ENCODE assay signal across 8 cellular contexts in the genomic region with DNA sequence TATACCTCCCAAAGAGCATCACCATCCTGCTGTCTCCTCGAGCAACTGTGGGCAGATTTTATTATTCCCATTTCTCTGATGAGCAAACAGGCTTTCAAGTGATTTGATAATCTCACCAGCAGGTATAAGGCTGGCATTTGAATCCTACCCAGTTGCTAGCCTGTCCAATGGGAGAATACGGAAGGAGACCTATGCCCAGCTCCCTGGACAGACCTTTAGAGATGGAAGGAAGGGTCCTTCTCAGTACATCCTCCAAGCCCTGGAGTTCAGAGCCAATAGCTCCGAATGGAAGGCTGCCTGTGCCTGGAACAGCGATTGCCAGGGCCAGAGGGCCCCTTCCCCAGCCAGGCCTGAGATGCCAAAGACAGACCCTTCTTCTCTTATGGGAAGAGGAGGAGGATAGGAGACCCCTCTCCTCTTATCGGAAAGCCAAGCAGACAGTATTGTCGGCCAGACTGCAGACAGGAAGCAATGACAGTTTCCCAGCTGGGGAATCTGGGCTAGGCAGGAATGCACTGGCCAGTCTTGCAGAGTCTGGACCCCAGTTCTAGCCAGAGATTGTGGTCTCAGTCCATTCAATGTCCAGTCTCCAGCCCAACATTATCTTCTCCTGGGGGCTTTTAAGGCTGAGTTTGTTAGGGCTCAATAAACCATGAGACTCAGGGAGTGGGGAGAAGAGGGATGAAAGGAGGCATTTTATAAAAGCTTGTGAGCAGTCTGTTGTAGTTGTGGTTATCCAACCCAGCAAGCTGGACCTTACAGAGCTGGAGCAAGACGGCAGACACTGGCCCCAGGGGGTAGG. TPM values are rescaled to one million over a fixed set of nuclear protein-coding genes. Genes with fewer than 3 reads are reported as not detected.
DNase-seq lines count a peak whose midpoint lies in the region; ATAC-seq and TF ChIP-seq lines count a peak whose summit lies in the region.

No MANE protein-coding gene starts in this region.

- H3K4me3 ChIP-seq in GM12875 (ENCODE audit: low read depth, low read length) (peak overlapping the region; percentile 75), skeletal muscle satellite cell (ENCODE audit: low read length) (peak overlapping the region; percentile 96)

- CTCF ChIA-PET in HEK293T (lab: Yijun Ruan, JAX): no interaction called here

- peak overlapping the region; percentile 82 for H3K9ac ChIP-seq in skeletal muscle satellite cell (ENCODE audit: low read depth, low read length)

- peak overlapping the region; percentile 95 for H3K4me2 ChIP-seq in skeletal muscle satellite cell (ENCODE audit: low read length)

- H3K27me3 Mint-ChIP-seq in activated T-helper 1 cell treated with anti-CD3 and anti-CD28 coated beads, Interleukin-12 subunit alpha, Interleukin-12 subunit beta, Interleukin-2, Interleukin-4 antibody, amounts not matched to agents 30 ng/mL and 10 ng/mL and 1 ng/mL, durations not matched to agents 14 hours and 24 hours and 36 hours (ENCODE audit: insufficient read depth): peaks cover 11% of the 10 kb centered on the region
- H3K27me3 Mint-ChIP-seq in glutamatergic neuron (ENCODE audit: unreplicated experiment): peaks cover 21% of the 10 kb centered on the region

- no peaks in the 10 kb centered on the region for H3K9me3 Mint-ChIP-seq in activated T-helper 1 cell treated with anti-CD3 and anti-CD28 coated beads, Interleukin-12 subunit alpha, Interleukin-12 subunit beta, Interleukin-2, Interleukin-4 antibody, amounts not matched to agents 30 ng/mL and 10 ng/mL and 1 ng/mL, durations not matched to agents 14 hours and 24 hours and 36 hours
- peaks cover 12% of the 10 kb centered on the region for H3K9me3 Mint-ChIP-seq in glutamatergic neuron (ENCODE audit: unreplicated experiment)

- H3K27me3 ChIP-seq in skeletal muscle satellite cell (ENCODE audit: control insufficient read depth, insufficient read depth, low read length): peaks cover 8% of the 10 kb centered on the region

- no peak for ATAC-seq in HG02571 (IDR thresholded peaks at IDR 0.05; ENCODE audit: unreplicated experiment)

- no peak for DNase-seq in activated T-helper 1 cell treated with anti-CD3 and anti-CD28 coated beads, Interleukin-12 subunit alpha, Interleukin-12 subunit beta, Interleukin-2, Interleukin-4 antibody, amounts not matched to agents 30 ng/mL and 10 ng/mL and 1 ng/mL, durations not matched to agents 14 hours and 24 hours and 36 hours (ENCODE audit: low spot score)
- DNase-seq in glutamatergic neuron (no peak), HEK293T (ENCODE audit: extremely low spot score) (no peak), NAMALWA (ENCODE audit: low spot score) (no peak), NCI-H2196 (lab: John Stamatoyannopoulos, UW; ENCODE audit: unreplicated experiment) (no peak)

- POLR2A ChIA-PET in HEK293T (lab: Yijun Ruan, JAX): interaction anchor here (1.2 to 2.3 kb wide), 3 partner anchors 12 to 40 kb away, joined by 3 to 7 read pairs (median 3); no protein-coding TSS in a partner anchor

- peaks cover 71% of the 10 kb centered on the region for H3K4me1 Mint-ChIP-seq in activated T-helper 1 cell treated with anti-CD3 and anti-CD28 coated beads, Interleukin-12 subunit alpha, Interleukin-12 subunit beta, Interleukin-2, Interleukin-4 antibody, amounts not matched to agents 30 ng/mL and 10 ng/mL and 1 ng/mL, durations not matched to agents 14 hours and 24 hours and 36 hours (ENCODE audit: low read depth)
- peaks cover 31% of the 10 kb centered on the region for H3K4me1 Mint-ChIP-seq in glutamatergic neuron (ENCODE audit: low read depth, unreplicated experiment)

- H3K4me1 ChIP-seq in skeletal muscle satellite cell (ENCODE audit: control insufficient read depth, insufficient read depth, low read length): peaks cover 49% of the 10 kb centered on the region

- TF ChIP-seq CTCF in GM12875 (IDR thresholded peaks at IDR 0.05; ENCODE audit: borderline replicate concordance, insufficient read depth, low read depth, low read length) (no peak), glutamatergic neuron (IDR thresholded peaks at IDR 0.05; ENCODE audit: partially characterized antibody, unreplicated experiment) (no peak)

- no peaks in the 10 kb centered on the region for H3K9me3 ChIP-seq in skeletal muscle satellite cell (replicated peaks; ENCODE audit: low read length)

- H3K36me3 Mint-ChIP-seq in activated T-helper 1 cell treated with anti-CD3 and anti-CD28 coated beads, Interleukin-12 subunit alpha, Interleukin-12 subunit beta, Interleukin-2, Interleukin-4 antibody, amounts not matched to agents 30 ng/mL and 10 ng/mL and 1 ng/mL, durations not matched to agents 14 hours and 24 hours and 36 hours (ENCODE audit: low read depth): peaks cover 21% of the 10 kb centered on the region
- peaks cover 6% of the 10 kb centered on the region for H3K36me3 Mint-ChIP-seq in glutamatergic neuron (ENCODE audit: unreplicated experiment)

- H3K4me3 Mint-ChIP-seq in activated T-helper 1 cell treated with anti-CD3 and anti-CD28 coated beads, Interleukin-12 subunit alpha, Interleukin-12 subunit beta, Interleukin-2, Interleukin-4 antibody, amounts not matched to agents 30 ng/mL and 10 ng/mL and 1 ng/mL, durations not matched to agents 14 hours and 24 hours and 36 hours: peak overlapping the region; percentile 89
- peak overlapping the region; percentile 94 for H3K4me3 Mint-ChIP-seq in glutamatergic neuron (ENCODE audit: unreplicated experiment)

- no peaks in the 10 kb centered on the region for H3K36me3 ChIP-seq in skeletal muscle satellite cell (ENCODE audit: insufficient read depth, low read length)

- intact Hi-C loops in activated T-helper 1 cell treated with anti-CD3 and anti-CD28 coated beads, Interleukin-12 subunit alpha, Interleukin-12 subunit beta, Interleukin-2, Interleukin-4 antibody, amounts not matched to agents 30 ng/mL and 10 ng/mL and 1 ng/mL, durations not matched to agents 14 hours and 24 hours and 36 hours (cut with micrococcal nuclease): loop anchor here (5.0 kb wide), 2 partner anchors 133 to 1233 kb away; partner anchors contain the start of genes PLA2G2C and UBXN10

- H3K27ac Mint-ChIP-seq in activated T-helper 1 cell treated with anti-CD3 and anti-CD28 coated beads, Interleukin-12 subunit alpha, Interleukin-12 subunit beta, Interleukin-2, Interleukin-4 antibody, amounts not matched to agents 30 ng/mL and 10 ng/mL and 1 ng/mL, durations not matched to agents 14 hours and 24 hours and 36 hours: peak overlapping the region; percentile 80
- H3K27ac Mint-ChIP-seq in glutamatergic neuron (ENCODE audit: unreplicated experiment): peak overlapping the region; percentile 93

TF ChIP-seq in HEK293T, 16 proteins besides CTCF, POLR2A, EP300 and RAD21:
- no peak for TF ChIP-seq FOXM1 (IDR thresholded peaks at IDR 0.05; ENCODE audit: borderline replicate concordance)
- TF ChIP-seq BHLHE40 (IDR thresholded peaks at IDR 0.05; ENCODE audit: borderline replicate concordance): no peak
- no peak for TF ChIP-seq TARDBP (IDR thresholded peaks at IDR 0.05)
- TF ChIP-seq ELF4 (IDR thresholded peaks at IDR 0.05): no peak
- no peak for TF ChIP-seq SP1 (IDR thresholded peaks at IDR 0.05)
- no peak for TF ChIP-seq LEF1 (IDR thresholded peaks at IDR 0.05; ENCODE audit: borderline replicate concordance)
- TF ChIP-seq ZNF384 (IDR thresholded peaks at IDR 0.05): no peak
- TF ChIP-seq SUZ12 (IDR thresholded peaks at IDR 0.05): no peak
- no peak for TF ChIP-seq FOXK2 (IDR thresholded peaks at IDR 0.05)
- no peak for TF ChIP-seq CTBP1 (IDR thresholded peaks at IDR 0.05; ENCODE audit: borderline replicate concordance)
- TF ChIP-seq HDGF (IDR thresholded peaks at IDR 0.05; ENCODE audit: borderline replicate concordance): no peak
- TF ChIP-seq PKNOX1 (IDR thresholded peaks at IDR 0.05): no peak
- TF ChIP-seq ARNT (IDR thresholded peaks at IDR 0.05): no peak
- TF ChIP-seq L3MBTL2 (conservative IDR thresholded peaks at IDR 0.05): no peak
- TF ChIP-seq FOXA1 (IDR thresholded peaks at IDR 0.05): no peak
- no peak for TF ChIP-seq NFRKB (IDR thresholded peaks at IDR 0.05)

RNA-seq across cellular contexts. Expression of gene IFFO2, which starts 2.0 kb away (rescaled TPM):
- 31.8 and 32.6 TPM in 2 replicates for total RNA-seq in activated T-helper 1 cell treated with anti-CD3 and anti-CD28 coated beads, Interleukin-12 subunit alpha, Interleukin-12 subunit beta, Interleukin-2, Interleukin-4 antibody, amounts not matched to agents 30 ng/mL and 10 ng/mL and 1 ng/mL, durations not matched to agents 14 hours and 24 hours and 36 hours
- total RNA-seq in glutamatergic neuron (ENCODE audit: unreplicated experiment): 107 TPM
- 6.3 and 9.0 TPM in 2 replicates for total RNA-seq in skeletal muscle satellite cell (2012; rRNA removed)

RNA-seq across cellular contexts. Expression of gene ALDH4A1, which starts 52.1 kb away (rescaled TPM):
- 3.9 and 4.4 TPM in 2 replicates for total RNA-seq in activated T-helper 1 cell treated with anti-CD3 and anti-CD28 coated beads, Interleukin-12 subunit alpha, Interleukin-12 subunit beta, Interleukin-2, Interleukin-4 antibody, amounts not matched to agents 30 ng/mL and 10 ng/mL and 1 ng/mL, durations not matched to agents 14 hours and 24 hours and 36 hours
- total RNA-seq in glutamatergic neuron (ENCODE audit: unreplicated experiment): 28.9 TPM
- total RNA-seq in skeletal muscle satellite cell (2012; rRNA removed): 7.0 and 8.1 TPM in 2 replicates
